ENCODE assay signal across 37 cellular contexts in genomic region chr15:41622901-41623300, GRCh38. TPM values are rescaled to one million over a fixed set of nuclear protein-coding genes. Genes with fewer than 3 reads are reported as not detected.
DNase-seq lines count a peak whose midpoint lies in the region; ATAC-seq, FAIRE-seq and TF ChIP-seq lines count a peak whose summit lies in the region.
"Had no signal": no experiment of that assay in that cellular context is flagged by ENCODE, and none has a peak within 500 bp of the region (broad histone marks: within the 10 kb centered on the region; RNA-seq: fewer than 3 reads in every experiment).

No MANE protein-coding gene starts in this region.

- no peak overlapping the region for H3K27ac ChIP-seq in endothelial cell of umbilical vein (ENCODE audit: insufficient read depth, low read depth, low read length)
- H3K27ac ChIP-seq in neural progenitor cell = no peak overlapping the region
- H3K27ac ChIP-seq: neutrophil had no signal

- peak overlapping the region; percentile 29 for H3K4me3 Mint-ChIP-seq in activated T-cell treated with anti-CD3 and anti-CD28 coated beads, Interleukin-2, amount 50 U/mL, for 4 hours
- H3K4me3 Mint-ChIP-seq in neural progenitor cell = peak overlapping the region; percentile 84

- H3K27me3 Mint-ChIP-seq in activated T-cell treated with anti-CD3 and anti-CD28 coated beads, Interleukin-2, amount 50 U/mL, for 4 hours (ENCODE audit: low read depth) = no peaks in the 10 kb centered on the region
- peaks cover 2% of the 10 kb centered on the region for H3K27me3 Mint-ChIP-seq in neural progenitor cell (ENCODE audit: insufficient read depth, low read depth)
- H3K27me3 Mint-ChIP-seq: CD8-positive, alpha-beta memory T cell had no signal

- POLR2A ChIA-PET in endothelial cell of umbilical vein (lab: Charles Lee) = no interaction called here

- no peaks in the 10 kb centered on the region for H3K79me2 ChIP-seq in endothelial cell of umbilical vein (ENCODE audit: control insufficient read depth, insufficient read depth, low read length)
- no peaks in the 10 kb centered on the region for H3K79me2 ChIP-seq in neural progenitor cell (ENCODE audit: low read depth)

- TF ChIP-seq POLR2A in endothelial cell of umbilical vein (IDR thresholded peaks at IDR 0.05; ENCODE audit: low read depth, low read length) = no peak

- no peak overlapping the region for H3K4me2 ChIP-seq in endothelial cell of umbilical vein (ENCODE audit: insufficient read depth, low read length)
- no peak overlapping the region for H3K4me2 ChIP-seq in neural progenitor cell

- H3K4me1 ChIP-seq in endothelial cell of umbilical vein (ENCODE audit: control insufficient read depth, extremely low read depth, insufficient read depth, low read length) (peaks cover 4% of the 10 kb centered on the region), neural progenitor cell (no peaks in the 10 kb centered on the region)
- H3K4me1 ChIP-seq: psoas muscle had no signal

- TF ChIP-seq CTCF in endothelial cell of umbilical vein (IDR thresholded peaks at IDR 0.05; ENCODE audit: extremely low read depth in 1 of 2, insufficient read depth in 1 of 2, low read depth in 1 of 2, low read length in 2 of 2) (no peak), neural progenitor cell (IDR thresholded peaks at IDR 0.05) (no peak)

- no peaks in the 10 kb centered on the region for H3K36me3 Mint-ChIP-seq in activated T-cell treated with anti-CD3 and anti-CD28 coated beads, Interleukin-2, amount 50 U/mL, for 4 hours (ENCODE audit: insufficient read depth)
- H3K36me3 Mint-ChIP-seq in neural progenitor cell = peaks cover 4% of the 10 kb centered on the region
- H3K36me3 Mint-ChIP-seq: CD8-positive, alpha-beta memory T cell; immature natural killer cell had no signal

- peaks cover 10% of the 10 kb centered on the region for H3K4me1 Mint-ChIP-seq in activated T-cell treated with anti-CD3 and anti-CD28 coated beads, Interleukin-2, amount 50 U/mL, for 4 hours (ENCODE audit: low read depth)
- H3K4me1 Mint-ChIP-seq in neural progenitor cell = peaks cover 9% of the 10 kb centered on the region

- DNase-seq in activated T-cell treated with anti-CD3 and anti-CD28 coated beads, Interleukin-2, amount 50 U/mL, for 4 hours = no peak
- no peak for DNase-seq in activated T-cell treated with anti-CD3 and anti-CD28 coated beads for 4 hours
- peak; percentile 3 for DNase-seq in NCI-H226
- DNase-seq in endothelial cell of umbilical vein (ENCODE audit: low read depth, low spot score) = no peak
- DNase-seq in neural progenitor cell (ENCODE audit: low spot score) = no peak
- DNase-seq in superior temporal gyrus (ENCODE audit: extremely low spot score) = no peak
- no peak for DNase-seq in NCI-H1092 (lab: John Stamatoyannopoulos, UW)
- DNase-seq in COR-L47 (lab: John Stamatoyannopoulos, UW) = no peak
- DNase-seq: activated CD4-positive, alpha-beta T cell treated with anti-CD3 and anti-CD28 coated beads, Interleukin-2, amount 50 U/mL, for 48 hours; activated CD4-positive, CD25-positive, alpha-beta regulatory T cell; activated CD8-positive, alpha-beta memory T cell treated with anti-CD3 and anti-CD28 coated beads, Interleukin-2, amount 50 U/mL, for 4 hours; activated effector memory CD4-positive, alpha-beta T cell treated with Interleukin-2 at 50 U/mL for 16 hours; adrenal gland; CD8-positive, alpha-beta memory T cell; DMS79; effector CD4-positive, alpha-beta T cell; erythroblast; foreskin melanocyte; GDM1; hypothalamus; immature natural killer cell; IMR-90; left colon; mammary epithelial cell; NCI-H1105; NCI-H187 treated with DMSO at 0.1 percent for 48 hours; NCI-H524 treated with DMSO at 0.1 percent for 48 hours; PC-3; psoas muscle; stimulated activated naive CD4-positive, alpha-beta T cell treated with Interleukin-2 at 50 U/mL for 16 hours; T1000; tibial artery had no signal

- H3K9me3 ChIP-seq in endothelial cell of umbilical vein (replicated peaks; ENCODE audit: control insufficient read depth, insufficient read depth, low read length) (no peaks in the 10 kb centered on the region), neural progenitor cell (ENCODE audit: low read depth) (no peaks in the 10 kb centered on the region)
- H3K9me3 ChIP-seq: adrenal gland, neutrophil, psoas muscle, tibial artery had no signal

- H3K4me3 ChIP-seq in endothelial cell of umbilical vein (replicated peaks in 1 of 3; ENCODE audit: insufficient read depth in 1 of 3, low read depth in 1 of 3, low read length in 3 of 3) (no peak overlapping the region), neural progenitor cell (no peak overlapping the region)

- CTCF ChIA-PET in endothelial cell of umbilical vein (lab: Charles Lee) = no interaction called here

- FAIRE-seq in endothelial cell of umbilical vein (lab: Jason Lieb, UNC) = no peak
- FAIRE-seq: A204.1, colon, H54 had no signal

- intact Hi-C loops in endothelial cell of umbilical vein (cut with micrococcal nuclease) = no loop called here

- H3K27me3 ChIP-seq in endothelial cell of umbilical vein (ENCODE audit: control insufficient read depth in 2 of 2, insufficient read depth in 2 of 2, low read length in 2 of 2) (no peaks in the 10 kb centered on the region), neural progenitor cell (peaks cover 32% of the 10 kb centered on the region)
- H3K27me3 ChIP-seq: adrenal gland, tibial artery had no signal

- H3K9ac ChIP-seq in endothelial cell of umbilical vein (replicated peaks; ENCODE audit: extremely low read depth, insufficient read depth, low read length) (no peak overlapping the region), neural progenitor cell (no peak overlapping the region)

- peaks cover 4% of the 10 kb centered on the region for H3K9me3 Mint-ChIP-seq in activated T-cell treated with anti-CD3 and anti-CD28 coated beads, Interleukin-2, amount 50 U/mL, for 4 hours
- peaks cover 4% of the 10 kb centered on the region for H3K9me3 Mint-ChIP-seq in neural progenitor cell
- H3K9me3 Mint-ChIP-seq: immature natural killer cell had no signal

- no peak overlapping the region for H3K27ac Mint-ChIP-seq in neural progenitor cell
- H3K27ac Mint-ChIP-seq: immature natural killer cell had no signal

- peaks cover 21% of the 10 kb centered on the region for H3F3A ChIP-seq in neural progenitor cell (ENCODE audit: low read depth)

- H4K20me1 ChIP-seq in endothelial cell of umbilical vein (replicated peaks; ENCODE audit: control insufficient read depth, extremely low read depth, insufficient read depth, low read length) (no peaks in the 10 kb centered on the region), neural progenitor cell (ENCODE audit: low read depth) (no peaks in the 10 kb centered on the region)

- H3K9me1 ChIP-seq in endothelial cell of umbilical vein (replicated peaks; ENCODE audit: control insufficient read depth, extremely low read depth, insufficient read depth, low read length) = no peaks in the 10 kb centered on the region

- BruUV-seq in endothelial cell of umbilical vein (replicated peaks; lab: Mats Ljungman, UMichigan) = TSS peak; percentile 33

- ATAC-seq in activated T-cell treated with anti-CD3 and anti-CD28 coated beads, Interleukin-2, amount 50 U/mL, for 4 hours = no peak
- ATAC-seq: left colon, PC-3, psoas muscle, Right ventricle myocardium inferior had no signal

- no peak overlapping the region for H2AFZ ChIP-seq in endothelial cell of umbilical vein (ENCODE audit: low read depth, low read length)
- H2AFZ ChIP-seq in neural progenitor cell (replicated peaks) = no peak overlapping the region

- dilution Hi-C loops in endothelial cell of umbilical vein (cut with MboI; ENCODE audit: extremely low pct_ligation_motif_present, low sequenced_read_pairs) = no loop called here

- H3K36me3 ChIP-seq in endothelial cell of umbilical vein (ENCODE audit: control insufficient read depth in 2 of 2, extremely low read depth in 1 of 2, insufficient read depth in 2 of 2, low read length in 2 of 2) (no peaks in the 10 kb centered on the region), neural progenitor cell (no peaks in the 10 kb centered on the region)
- H3K36me3 ChIP-seq: adrenal gland, neutrophil, tibial artery had no signal

TF ChIP-seq in endothelial cell of umbilical vein, 7 proteins besides CTCF, POLR2A, EP300 and RAD21:
- TF ChIP-seq JUN (IDR thresholded peaks at IDR 0.05; ENCODE audit: borderline replicate concordance, insufficient read depth, insufficient read length, low read depth) (no peak), MYC (IDR thresholded peaks at IDR 0.05; ENCODE audit: low read depth, low read length) (no peak), EZH2 (IDR thresholded peaks at IDR 0.05; ENCODE audit: borderline replicate concordance, low read depth, low read length, severe bottlenecking) (no peak), GATA2 (IDR thresholded peaks at IDR 0.05; ENCODE audit: insufficient read depth, insufficient read length, low read depth, low read length) (no peak)
TF ChIP-seq in endothelial cell of umbilical vein: peak in this region for 0.

RNA-seq across cellular contexts. Expression of gene MGA, which starts 37.3 kb away (rescaled TPM):
- 10 to 100 TPM; 27.9 to 37.3 (median 31.6) TPM for total RNA-seq in activated T-cell treated with anti-CD3 and anti-CD28 coated beads, Interleukin-2, amount 50 U/mL, for 4 hours
- total RNA-seq in endothelial cell of umbilical vein (34.0 and 36.5 TPM in 2 replicates), neural progenitor cell (ENCODE audit: low replicate concordance) (50.1 and 73.4 TPM in 2 replicates)
- 3.6 and 4.1 TPM in 2 replicates for polyA plus RNA-seq in endothelial cell of umbilical vein
- 3.2 and 3.5 TPM in 2 replicates for polyA plus RNA-seq in endothelial cell of umbilical vein (2011; cell fraction: cytosol; rRNA removed)
- 16.1 and 18.4 TPM in 2 replicates for polyA plus RNA-seq in endothelial cell of umbilical vein (2011; cell fraction: nucleus; rRNA removed)
- polyA plus RNA-seq in endothelial cell of umbilical vein (2012) = 8.9 and 10.3 TPM in 2 replicates
- 42.3 and 47.5 TPM in 2 replicates for polyA minus RNA-seq in endothelial cell of umbilical vein
- 56.9 TPM for polyA minus RNA-seq in endothelial cell of umbilical vein (2011; cell fraction: cytosol; rRNA and poly(A)+ RNA removed)
- polyA minus RNA-seq in endothelial cell of umbilical vein (2011; cell fraction: nucleus; rRNA and poly(A)+ RNA removed) = 61.3 and 88.2 TPM in 2 replicates
